ENCODE assay signal across 15 cellular contexts in the genomic region with DNA sequence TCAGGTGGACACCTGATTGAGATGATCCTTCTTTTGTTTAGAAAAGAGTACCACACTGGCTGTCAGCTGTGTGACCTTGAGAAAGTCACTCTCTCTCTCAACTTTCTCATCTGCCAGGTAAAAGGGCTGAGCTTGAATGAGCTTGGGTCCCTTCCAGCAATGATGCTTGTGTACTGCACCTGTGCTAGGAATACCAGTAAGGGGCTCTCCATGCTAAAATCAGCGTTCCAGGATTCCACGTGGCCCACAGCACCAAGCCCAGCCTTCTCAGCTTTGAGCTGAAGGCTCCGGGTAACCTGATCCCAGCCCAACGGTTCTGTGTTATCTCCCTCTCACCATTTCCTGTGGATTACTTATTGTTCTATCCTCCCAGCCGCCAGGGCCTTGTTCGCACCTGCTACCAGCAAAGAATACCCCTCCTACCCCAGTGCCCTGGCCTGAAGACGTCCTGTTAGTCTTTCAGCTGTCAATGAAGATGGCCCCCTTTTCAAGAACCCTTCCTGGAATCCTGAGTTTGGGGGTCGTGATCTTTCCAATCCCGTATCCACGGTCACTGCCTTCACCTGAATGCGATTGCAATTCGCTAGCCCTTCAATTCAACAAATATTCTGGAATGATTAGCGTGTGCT. TPM values are rescaled to one million over a fixed set of nuclear protein-coding genes. Genes with fewer than 3 reads are reported as not detected.
A peak's percentile ranks its signal among the peaks of the same experiment; 100 is the strongest.
DNase-seq lines count a peak whose midpoint lies in the region; ATAC-seq lines count a peak whose summit lies in the region.
"Had no signal": no experiment of that assay in that cellular context is flagged by ENCODE, and none has a peak within 500 bp of the region (broad histone marks: within the 10 kb centered on the region; RNA-seq: fewer than 3 reads in every experiment).

No MANE protein-coding gene starts in this region.

- DNase-seq in GF-D8 (lab: John Stamatoyannopoulos, UW): peak; percentile 85
- DNase-seq in NCI-H187 treated with DMSO at 0.1 percent for 48 hours (lab: John Stamatoyannopoulos, UW): peak; percentile 50
- DNase-seq in OCI-M2 (lab: John Stamatoyannopoulos, UW; ENCODE audit: unreplicated experiment): peak; percentile 25
- DNase-seq in myocyte (ENCODE audit: low read depth): peak; percentile 81
- no peak for DNase-seq in left ventricle myocardium superior
- no peak for DNase-seq in SIG-M5 (lab: John Stamatoyannopoulos, UW)
- DNase-seq: activated CD4-positive, alpha-beta T cell treated with anti-CD3 and anti-CD28 coated beads for 4 hours; effector memory CD8-positive, alpha-beta T cell; gastrocnemius medialis; KG1; small intestine; thyroid gland had no signal

- ATAC-seq in HG03159 (IDR thresholded peaks at IDR 0.05; ENCODE audit: unreplicated experiment) (no peak), HG03135 (IDR thresholded peaks at IDR 0.05; ENCODE audit: unreplicated experiment) (no peak), left ventricle myocardium superior (no peak)
- ATAC-seq: effector memory CD8-positive, alpha-beta T cell; gastrocnemius medialis had no signal

- intact Hi-C loops in left ventricle myocardium superior (cut with micrococcal nuclease): no loop called here

RNA-seq across cellular contexts. Expression of gene CGNL1, which starts 54.2 kb away (rescaled TPM):
- 3.7 and 4.0 TPM in 2 replicates for total RNA-seq in myocyte
- 11.0 TPM for polyA plus RNA-seq in myocyte (2012)
- total RNA-seq in left ventricle myocardium superior: 15.2 TPM
- total RNA-seq: activated T-helper 2 cell treated with anti-CD3 and anti-CD28 coated beads, Interferon-gamma antibody, Interleukin-2, Interleukin-4, amounts not matched to agents 10 μg/mL and 5 μg/mL and 100 μg/mL, durations not matched to agents 14 hours and 24 hours and 36 hours had no signal

Comparison
In these comparisons a context has a peak if more than half of its experiments do, and no peak if none do; other contexts are left out.
1. DNase-seq: peak in GF-D8 (single experiment), NCI-H187 treated with DMSO at 0.1 percent for 48 hours (single experiment), OCI-M2 (single experiment) and myocyte (single experiment); none in left ventricle myocardium superior (single experiment) and SIG-M5 (single experiment).